8 cellular contexts compared by ENCODE assay signal in genomic region chr1:10398278-10398733, GRCh38. TPM values are rescaled to one million over a fixed set of nuclear protein-coding genes. Genes with fewer than 3 reads are reported as not detected.
DNase-seq lines count a peak whose midpoint lies in the region; ATAC-seq and TF ChIP-seq lines count a peak whose summit lies in the region.

No MANE protein-coding gene starts in this region.

- POLR2A ChIA-PET in activated CD4-positive, alpha-beta T cell treated with anti-CD3 and anti-CD28 coated beads, Interleukin-2, amount 10 ng/mL, durations not matched to agents 7 days and 5 days (lab: Charles Lee): interaction anchor here (0.5 kb wide), 1 partner anchor 616 kb away, joined by 3 read pairs; no protein-coding TSS in a partner anchor
- POLR2A ChIA-PET in activated B cell treated with CpG ODN at 0.5 μM for 24 hours (lab: Charles Lee): interaction anchor here (0.6 to 2.2 kb wide), 8 partner anchors 10 to 1510 kb away, joined by 3 to 41 read pairs (median 5); partner anchors contain the start of gene CENPS

- H3K27ac ChIP-seq in iPS-20b (ENCODE audit: low read length): peak overlapping the region; percentile 1
- H3K27ac ChIP-seq in temporal lobe (ENCODE audit: low read depth, low read length): peak overlapping the region; percentile 56

- no peak for ATAC-seq in activated B cell treated with CpG ODN at 0.5 μM for 24 hours (ENCODE audit: low read depth)
- ATAC-seq in GM18511 (IDR thresholded peaks at IDR 0.05; ENCODE audit: unreplicated experiment): no peak

- peak overlapping the region; percentile 82; the same call in 1 of the 2 replicates for H3K9ac ChIP-seq in iPS-20b (ENCODE audit: low read depth, low read length)

- DNase-seq in activated CD4-positive, alpha-beta T cell treated with anti-CD3 and anti-CD28 coated beads, Interleukin-2, amount 10 ng/mL, durations not matched to agents 7 days and 5 days: no peak
- DNase-seq in activated CD4-positive, alpha-beta T cell treated with anti-CD3 and anti-CD28 coated beads for 48 hours: no peak
- DNase-seq in activated B cell treated with CpG ODN at 0.5 μM for 24 hours (no peak), 8988T (no peak)
- no peak for DNase-seq in activated CD4-positive, CD25-positive, alpha-beta regulatory T cell treated with anti-CD3 and anti-CD28 coated beads, Interleukin-2, amount 50 U/mL, for 72 hours

- H3K9me3 Mint-ChIP-seq in activated CD4-positive, alpha-beta T cell treated with anti-CD3 and anti-CD28 coated beads, Interleukin-2, amount 10 ng/mL, durations not matched to agents 7 days and 5 days: peaks cover 4% of the 10 kb centered on the region
- no peaks in the 10 kb centered on the region for H3K9me3 Mint-ChIP-seq in activated B cell treated with CpG ODN at 0.5 μM for 24 hours

- H3K4me3 Mint-ChIP-seq in activated CD4-positive, alpha-beta T cell treated with anti-CD3 and anti-CD28 coated beads, Interleukin-2, amount 10 ng/mL, durations not matched to agents 7 days and 5 days: peak overlapping the region; percentile 92
- H3K4me3 Mint-ChIP-seq in activated B cell treated with CpG ODN at 0.5 μM for 24 hours: peak overlapping the region; percentile 92

- H3K36me3 Mint-ChIP-seq in activated CD4-positive, alpha-beta T cell treated with anti-CD3 and anti-CD28 coated beads, Interleukin-2, amount 10 ng/mL, durations not matched to agents 7 days and 5 days (ENCODE audit: low read depth): peaks cover 12% of the 10 kb centered on the region
- peaks cover 24% of the 10 kb centered on the region for H3K36me3 Mint-ChIP-seq in activated B cell treated with CpG ODN at 0.5 μM for 24 hours (ENCODE audit: low read depth)

- no peaks in the 10 kb centered on the region for H3K27me3 Mint-ChIP-seq in activated CD4-positive, alpha-beta T cell treated with anti-CD3 and anti-CD28 coated beads, Interleukin-2, amount 10 ng/mL, durations not matched to agents 7 days and 5 days
- H3K27me3 Mint-ChIP-seq in activated B cell treated with CpG ODN at 0.5 μM for 24 hours: no peaks in the 10 kb centered on the region

- TF ChIP-seq CTCF in activated B cell treated with CpG ODN at 0.5 μM for 24 hours (IDR thresholded peaks at IDR 0.05): no peak

- peaks cover 30% of the 10 kb centered on the region for H3K36me3 ChIP-seq in iPS-20b (ENCODE audit: insufficient read depth, low read depth, low read length)

- peaks cover 29% of the 10 kb centered on the region for H3K4me1 Mint-ChIP-seq in activated CD4-positive, alpha-beta T cell treated with anti-CD3 and anti-CD28 coated beads, Interleukin-2, amount 10 ng/mL, durations not matched to agents 7 days and 5 days
- H3K4me1 Mint-ChIP-seq in activated B cell treated with CpG ODN at 0.5 μM for 24 hours: peaks cover 22% of the 10 kb centered on the region

- H3K9me3 ChIP-seq in iPS-20b (ENCODE audit: insufficient read depth, low read depth, low read length): no peaks in the 10 kb centered on the region

- peaks cover 8% of the 10 kb centered on the region; the same call in 1 of the 2 replicates for H3K4me1 ChIP-seq in iPS-20b (ENCODE audit: insufficient read depth, low read length)

- H3K27me3 ChIP-seq in iPS-20b (ENCODE audit: insufficient read depth, low read length): no peaks in the 10 kb centered on the region

- intact Hi-C loops in activated B cell treated with CpG ODN at 0.5 μM for 24 hours (cut with micrococcal nuclease): loop anchor here (1.0 to 5.0 kb wide), 7 partner anchors 10 to 1409 kb away; partner anchors contain the start of genes CENPS, CLCN6, DFFA and KIF1B

- peak overlapping the region; percentile 82 for H3K4me3 ChIP-seq in iPS-20b (ENCODE audit: low read length)

- CTCF ChIA-PET in activated CD4-positive, alpha-beta T cell treated with anti-CD3 and anti-CD28 coated beads, Interleukin-2, amount 10 ng/mL, durations not matched to agents 7 days and 5 days (lab: Charles Lee): interaction anchor here (0.7 to 1.9 kb wide), 4 partner anchors 11 to 32 kb away, joined by 3 to 7 read pairs (median 4); partner anchors contain the start of gene CENPS
- CTCF ChIA-PET in activated B cell treated with CpG ODN at 0.5 μM for 24 hours (lab: Charles Lee): interaction anchor here (0.9 to 2.5 kb wide), 3 partner anchors 11 to 188 kb away, joined by 3 to 9 read pairs (median 4); partner anchors contain the start of genes CENPS and KIF1B

- H3K27ac Mint-ChIP-seq in activated CD4-positive, alpha-beta T cell treated with anti-CD3 and anti-CD28 coated beads, Interleukin-2, amount 10 ng/mL, durations not matched to agents 7 days and 5 days: peak overlapping the region; percentile 73
- H3K27ac Mint-ChIP-seq in activated B cell treated with CpG ODN at 0.5 μM for 24 hours: peak overlapping the region; percentile 87

RNA-seq across cellular contexts. Expression of gene PGD, which starts 0.6 kb away (rescaled TPM):
- total RNA-seq in activated CD4-positive, alpha-beta T cell treated with anti-CD3 and anti-CD28 coated beads, Interleukin-2, amount 10 ng/mL, durations not matched to agents 7 days and 5 days: 10 to 100 TPM; 65.0 to 68.7 TPM
- total RNA-seq in activated B cell treated with CpG ODN at 0.5 μM for 24 hours (108 and 112 TPM in 2 replicates), temporal lobe (80.9 TPM)

RNA-seq across cellular contexts. Expression of gene CENPS, which starts 31.9 kb away (rescaled TPM):
- total RNA-seq in activated CD4-positive, alpha-beta T cell treated with anti-CD3 and anti-CD28 coated beads, Interleukin-2, amount 10 ng/mL, durations not matched to agents 7 days and 5 days: 10 to 100 TPM; 16.1 to 20.7 TPM
- total RNA-seq in activated B cell treated with CpG ODN at 0.5 μM for 24 hours (9.2 and 15.2 TPM in 2 replicates), temporal lobe (5.9 TPM)

RNA-seq across cellular contexts. Expression of gene CORT, which starts 51.5 kb away (rescaled TPM):
- total RNA-seq in activated CD4-positive, alpha-beta T cell treated with anti-CD3 and anti-CD28 coated beads, Interleukin-2, amount 10 ng/mL, durations not matched to agents 7 days and 5 days: under 1 TPM in 1 of 2 experiments, not detected in 1; 0.30 TPM
- total RNA-seq in activated B cell treated with CpG ODN at 0.5 μM for 24 hours (0.22 and 0.49 TPM in 2 replicates), temporal lobe (1.2 TPM)
